9 cellular contexts compared by ENCODE assay signal in the genomic region with DNA sequence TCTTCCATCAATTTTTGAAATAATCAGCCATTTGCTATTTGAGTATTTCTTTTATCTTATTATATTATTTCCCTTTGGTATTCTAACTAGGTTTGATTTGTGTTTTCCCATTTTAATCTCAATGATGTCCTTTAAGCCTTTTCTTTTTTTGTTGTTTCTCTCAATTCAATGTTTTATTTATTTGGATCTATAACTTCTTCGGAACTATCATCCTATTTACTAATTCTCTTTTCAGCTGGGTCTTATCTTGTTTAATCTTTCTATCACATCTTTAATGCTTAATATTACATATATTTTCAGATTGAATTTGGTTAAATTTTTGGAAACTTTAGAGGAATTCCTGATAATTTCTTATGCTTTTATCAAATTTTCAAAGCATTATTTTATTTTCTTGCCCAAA.
"Had no signal": no experiment of that assay in that cellular context is flagged by ENCODE, and none has a peak within 500 bp of the region (broad histone marks: within the 10 kb centered on the region; RNA-seq: fewer than 3 reads in every experiment).

No MANE protein-coding gene starts in this region.

- ATAC-seq: HCT116, K562 had no signal

- H3K4me3 Mint-ChIP-seq: HFFc6 had no signal

- H3K9me3 ChIP-seq: HAP-1 had no signal

- FAIRE-seq: HTR-8/SVneo, K562 had no signal

- H3K4me3 ChIP-seq: HAP-1, K562 had no signal

- DNase-seq: GOT3, H7, HFFc6, IMR-90, KG1 had no signal

- H3K27ac Mint-ChIP-seq: HFFc6 had no signal

- H3K36me3 ChIP-seq: HAP-1 had no signal

- H3K4me1 ChIP-seq: HAP-1 had no signal
